1 cellular context compared by ENCODE assay signal in the genomic region with DNA sequence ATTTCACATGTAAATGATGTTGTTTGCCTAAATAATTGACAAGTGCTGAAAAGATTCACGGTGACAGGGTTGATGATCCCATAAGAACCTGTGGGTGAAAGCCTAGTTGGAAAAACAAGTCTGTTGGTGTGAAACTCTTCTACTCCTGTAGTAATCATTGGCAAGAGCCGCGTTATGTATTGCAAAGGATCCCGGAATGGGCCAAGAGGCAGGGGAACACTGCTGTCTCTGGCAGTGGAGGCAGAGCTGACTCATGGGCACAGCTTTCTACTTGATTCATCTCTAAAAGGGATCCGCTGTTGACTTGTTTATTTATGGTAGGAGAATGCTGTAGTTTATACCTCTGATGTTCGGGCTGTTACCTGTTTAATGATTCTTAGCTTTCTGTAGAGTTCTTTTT.
TF ChIP-seq lines count a peak whose summit lies in the region.

No MANE protein-coding gene starts in this region.

TF ChIP-seq in GM12878, 131 proteins besides CTCF, POLR2A, EP300 and RAD21 (continued from another document):
- TF ChIP-seq, protein P1, sequence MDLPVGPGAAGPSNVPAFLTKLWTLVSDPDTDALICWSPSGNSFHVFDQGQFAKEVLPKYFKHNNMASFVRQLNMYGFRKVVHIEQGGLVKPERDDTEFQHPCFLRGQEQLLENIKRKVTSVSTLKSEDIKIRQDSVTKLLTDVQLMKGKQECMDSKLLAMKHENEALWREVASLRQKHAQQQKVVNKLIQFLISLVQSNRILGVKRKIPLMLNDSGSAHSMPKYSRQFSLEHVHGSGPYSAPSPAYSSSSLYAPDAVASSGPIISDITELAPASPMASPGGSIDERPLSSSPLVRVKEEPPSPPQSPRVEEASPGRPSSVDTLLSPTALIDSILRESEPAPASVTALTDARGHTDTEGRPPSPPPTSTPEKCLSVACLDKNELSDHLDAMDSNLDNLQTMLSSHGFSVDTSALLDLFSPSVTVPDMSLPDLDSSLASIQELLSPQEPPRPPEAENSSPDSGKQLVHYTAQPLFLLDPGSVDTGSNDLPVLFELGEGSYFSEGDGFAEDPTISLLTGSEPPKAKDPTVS (IDR thresholded peaks at IDR 0.05; ENCODE audit: low read depth, low read length): no peak
- TF ChIP-seq ETV6 (conservative IDR thresholded peaks at IDR 0.05 in 1 of 2, IDR thresholded peaks at IDR 0.05 in 1 of 2; ENCODE audit: borderline replicate concordance in 1 of 2, low read depth in 1 of 2) (no peak), IKZF1 (conservative IDR thresholded peaks at IDR 0.05) (no peak), ZSCAN29 (IDR thresholded peaks at IDR 0.05) (no peak), CBFB (IDR thresholded peaks at IDR 0.05; ENCODE audit: low read depth) (no peak), BCL11A (IDR thresholded peaks at IDR 0.05; ENCODE audit: low read depth, low read length) (no peak), GABPA (IDR thresholded peaks at IDR 0.05; ENCODE audit: low read depth) (no peak), POLR2AphosphoS2 (IDR thresholded peaks at IDR 0.05; ENCODE audit: low read depth, low read length) (no peak), HDAC2 (IDR thresholded peaks at IDR 0.05) (no peak)
- TF ChIP-seq, protein P2, sequence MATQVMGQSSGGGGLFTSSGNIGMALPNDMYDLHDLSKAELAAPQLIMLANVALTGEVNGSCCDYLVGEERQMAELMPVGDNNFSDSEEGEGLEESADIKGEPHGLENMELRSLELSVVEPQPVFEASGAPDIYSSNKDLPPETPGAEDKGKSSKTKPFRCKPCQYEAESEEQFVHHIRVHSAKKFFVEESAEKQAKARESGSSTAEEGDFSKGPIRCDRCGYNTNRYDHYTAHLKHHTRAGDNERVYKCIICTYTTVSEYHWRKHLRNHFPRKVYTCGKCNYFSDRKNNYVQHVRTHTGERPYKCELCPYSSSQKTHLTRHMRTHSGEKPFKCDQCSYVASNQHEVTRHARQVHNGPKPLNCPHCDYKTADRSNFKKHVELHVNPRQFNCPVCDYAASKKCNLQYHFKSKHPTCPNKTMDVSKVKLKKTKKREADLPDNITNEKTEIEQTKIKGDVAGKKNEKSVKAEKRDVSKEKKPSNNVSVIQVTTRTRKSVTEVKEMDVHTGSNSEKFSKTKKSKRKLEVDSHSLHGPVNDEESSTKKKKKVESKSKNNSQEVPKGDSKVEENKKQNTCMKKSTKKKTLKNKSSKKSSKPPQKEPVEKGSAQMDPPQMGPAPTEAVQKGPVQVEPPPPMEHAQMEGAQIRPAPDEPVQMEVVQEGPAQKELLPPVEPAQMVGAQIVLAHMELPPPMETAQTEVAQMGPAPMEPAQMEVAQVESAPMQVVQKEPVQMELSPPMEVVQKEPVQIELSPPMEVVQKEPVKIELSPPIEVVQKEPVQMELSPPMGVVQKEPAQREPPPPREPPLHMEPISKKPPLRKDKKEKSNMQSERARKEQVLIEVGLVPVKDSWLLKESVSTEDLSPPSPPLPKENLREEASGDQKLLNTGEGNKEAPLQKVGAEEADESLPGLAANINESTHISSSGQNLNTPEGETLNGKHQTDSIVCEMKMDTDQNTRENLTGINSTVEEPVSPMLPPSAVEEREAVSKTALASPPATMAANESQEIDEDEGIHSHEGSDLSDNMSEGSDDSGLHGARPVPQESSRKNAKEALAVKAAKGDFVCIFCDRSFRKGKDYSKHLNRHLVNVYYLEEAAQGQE (IDR thresholded peaks at IDR 0.05; ENCODE audit: low read depth, low read length): no peak
- TF ChIP-seq, protein P3, sequence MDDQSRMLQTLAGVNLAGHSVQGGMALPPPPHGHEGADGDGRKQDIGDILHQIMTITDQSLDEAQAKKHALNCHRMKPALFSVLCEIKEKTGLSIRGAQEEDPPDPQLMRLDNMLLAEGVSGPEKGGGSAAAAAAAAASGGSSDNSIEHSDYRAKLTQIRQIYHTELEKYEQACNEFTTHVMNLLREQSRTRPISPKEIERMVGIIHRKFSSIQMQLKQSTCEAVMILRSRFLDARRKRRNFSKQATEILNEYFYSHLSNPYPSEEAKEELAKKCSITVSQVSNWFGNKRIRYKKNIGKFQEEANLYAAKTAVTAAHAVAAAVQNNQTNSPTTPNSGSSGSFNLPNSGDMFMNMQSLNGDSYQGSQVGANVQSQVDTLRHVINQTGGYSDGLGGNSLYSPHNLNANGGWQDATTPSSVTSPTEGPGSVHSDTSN (IDR thresholded peaks at IDR 0.05; ENCODE audit: insufficient replicate concordance, low read depth, low read length): no peak
- TF ChIP-seq, protein P4, sequence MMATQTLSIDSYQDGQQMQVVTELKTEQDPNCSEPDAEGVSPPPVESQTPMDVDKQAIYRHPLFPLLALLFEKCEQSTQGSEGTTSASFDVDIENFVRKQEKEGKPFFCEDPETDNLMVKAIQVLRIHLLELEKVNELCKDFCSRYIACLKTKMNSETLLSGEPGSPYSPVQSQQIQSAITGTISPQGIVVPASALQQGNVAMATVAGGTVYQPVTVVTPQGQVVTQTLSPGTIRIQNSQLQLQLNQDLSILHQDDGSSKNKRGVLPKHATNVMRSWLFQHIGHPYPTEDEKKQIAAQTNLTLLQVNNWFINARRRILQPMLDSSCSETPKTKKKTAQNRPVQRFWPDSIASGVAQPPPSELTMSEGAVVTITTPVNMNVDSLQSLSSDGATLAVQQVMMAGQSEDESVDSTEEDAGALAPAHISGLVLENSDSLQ (IDR thresholded peaks at IDR 0.05): no peak
TF ChIP-seq in GM12878: peak in this region for 0.
